In genomic region chr13:26760835-26761582, GRCh38 we compare ENCODE assay signal across 11 cellular contexts. TPM values are rescaled to one million over a fixed set of nuclear protein-coding genes. Genes with fewer than 3 reads are reported as not detected.
A peak's percentile ranks its signal among the peaks of the same experiment; 100 is the strongest.
DNase-seq lines count a peak whose midpoint lies in the region; ATAC-seq, FAIRE-seq and TF ChIP-seq lines count a peak whose summit lies in the region.
"Had no signal": no experiment of that assay in that cellular context is flagged by ENCODE, and none has a peak within 500 bp of the region (broad histone marks: within the 10 kb centered on the region; RNA-seq: fewer than 3 reads in every experiment).

No MANE protein-coding gene starts in this region.

- H3K79me2 ChIP-seq in astrocyte (ENCODE audit: insufficient read depth, low read length) = no peaks in the 10 kb centered on the region

- H3K27me3 ChIP-seq in right atrium auricular region = peaks cover 4% of the 10 kb centered on the region in 2 donors
- peaks cover 49% of the 10 kb centered on the region for H3K27me3 ChIP-seq in astrocyte (ENCODE audit: insufficient read depth, low read length)

- H2AFZ ChIP-seq in astrocyte (ENCODE audit: low read depth, low read length) = no peak overlapping the region

- H4K20me1 ChIP-seq in astrocyte (ENCODE audit: insufficient read depth, low read length) = no peaks in the 10 kb centered on the region

- TF ChIP-seq CTCF in right atrium auricular region (IDR thresholded peaks at IDR 0.05) = no peak
- no peak for TF ChIP-seq CTCF in astrocyte (IDR thresholded peaks at IDR 0.05; ENCODE audit: insufficient read depth, low read depth, low read length)

- H3K4me1 ChIP-seq in right atrium auricular region (peaks cover 0 to 11% of the 10 kb centered on the region in 2 donors), astrocyte (ENCODE audit: insufficient read depth, low read length) (no peaks in the 10 kb centered on the region)

- DNase-seq in left ventricle myocardium superior (no peak), right atrium auricular region (ENCODE audit: low spot score) (no peak), astrocyte (ENCODE audit: low read depth) (no peak), left kidney (ENCODE audit: low read depth, low spot score) (peak; percentile 13), urothelium cell line (ENCODE audit: low spot score) (peak; percentile 16), HPDE6-E6E7 (ENCODE audit: extremely low spot score) (no peak), middle frontal gyrus (ENCODE audit: extremely low spot score, low spot score) (no peak)
- DNase-seq: NCI-H1436 had no signal

- H3K9ac ChIP-seq in astrocyte (ENCODE audit: low read length) = no peak overlapping the region

- peaks cover 77% of the 10 kb centered on the region for H3K27me3 Mint-ChIP-seq in astrocyte (ENCODE audit: low read depth, unreplicated experiment)

- peak; percentile 17 for ATAC-seq in left ventricle myocardium superior
- ATAC-seq in GM18873 (IDR thresholded peaks at IDR 0.05; ENCODE audit: low FRiP score, unreplicated experiment) = no peak

- H3K36me3 ChIP-seq in right atrium auricular region = no peaks in the 10 kb centered on the region
- no peaks in the 10 kb centered on the region for H3K36me3 ChIP-seq in astrocyte (ENCODE audit: insufficient read depth, low read length)

- no peak overlapping the region for H3K27ac ChIP-seq in right atrium auricular region
- no peak overlapping the region for H3K27ac ChIP-seq in astrocyte (ENCODE audit: low read depth, low read length)

- H3K4me3 ChIP-seq in right atrium auricular region (peak overlapping the region in 1 of 2 donors; percentile 52), astrocyte (ENCODE audit: insufficient read depth, low read depth, low read length) (no peak overlapping the region)

- H3K9me3 ChIP-seq in right atrium auricular region (no peaks in the 10 kb centered on the region), astrocyte (ENCODE audit: insufficient read depth, low read depth, low read length) (no peaks in the 10 kb centered on the region)

- no peaks in the 10 kb centered on the region for H3K36me3 Mint-ChIP-seq in astrocyte (ENCODE audit: low read depth, unreplicated experiment)

- H3K4me1 Mint-ChIP-seq in astrocyte (ENCODE audit: low read depth, unreplicated experiment) = no peaks in the 10 kb centered on the region

- peak overlapping the region; percentile 71 for H3K4me3 Mint-ChIP-seq in astrocyte (ENCODE audit: unreplicated experiment)

- FAIRE-seq in astrocyte (lab: Jason Lieb, UNC) = no peak
- FAIRE-seq in urothelium cell line (lab: Jason Lieb, UNC) = no peak
- FAIRE-seq: colon, GM12892 had no signal

- H3K9me3 Mint-ChIP-seq in astrocyte (ENCODE audit: unreplicated experiment) = peaks cover 3% of the 10 kb centered on the region

- intact Hi-C loops in left ventricle myocardium superior (cut with micrococcal nuclease) = no loop called here

- no peak overlapping the region for H3K27ac Mint-ChIP-seq in astrocyte (ENCODE audit: unreplicated experiment)

- peak overlapping the region; percentile 30 for H3K4me2 ChIP-seq in astrocyte (ENCODE audit: low read length)

RNA-seq across cellular contexts. Expression of gene GPR12, which starts 0.4 kb away (rescaled TPM):
- total RNA-seq in left ventricle myocardium superior (0.15 TPM), right atrium auricular region (under 1 TPM in 1 of 2 donors, not detected in 1; 0.07 TPM), astrocyte (0.14 TPM in 1 of 2 replicates, not detected in the other)

Comparison
In these comparisons a context has a peak if more than half of its experiments do, and no peak if none do; other contexts are left out.
1. DNase-seq: peak in left kidney (single experiment) and urothelium cell line (single experiment); none in left ventricle myocardium superior (single experiment), right atrium auricular region (single experiment), astrocyte (single experiment), HPDE6-E6E7 (single experiment) and middle frontal gyrus (single experiment).